ENCODE assay signal across 14 cellular contexts in genomic region chr1:210262897-210263272, GRCh38. TPM values are rescaled to one million over a fixed set of nuclear protein-coding genes. Genes with fewer than 3 reads are reported as not detected.
A peak's percentile ranks its signal among the peaks of the same experiment; 100 is the strongest.
DNase-seq lines count a peak whose midpoint lies in the region; ATAC-seq, FAIRE-seq and TF ChIP-seq lines count a peak whose summit lies in the region.
"Had no signal": no experiment of that assay in that cellular context is flagged by ENCODE, and none has a peak within 500 bp of the region (broad histone marks: within the 10 kb centered on the region; RNA-seq: fewer than 3 reads in every experiment).

No MANE protein-coding gene starts in this region.

- peak overlapping the region; percentile 39 for H2AFZ ChIP-seq in endothelial cell of umbilical vein (ENCODE audit: low read depth, low read length)
- H2AFZ ChIP-seq in hepatocyte: no peak overlapping the region
- H2AFZ ChIP-seq: PC-9 had no signal

- 82% methylated on average over 4 of the region's 4 CpGs for WGBS in hepatocyte (ENCODE audit: low lambda C conversion rate, missing lambda C conversion rate)
- 38% methylated on average over 4 of the region's 4 CpGs for WGBS in suprapubic skin

- H3K27ac ChIP-seq in endothelial cell of umbilical vein (ENCODE audit: insufficient read depth, low read depth, low read length): no peak overlapping the region
- H3K27ac ChIP-seq in hepatocyte: peak overlapping the region; percentile 90
- H3K27ac ChIP-seq in suprapubic skin: peak overlapping the region; percentile 61
- no peak overlapping the region for H3K27ac ChIP-seq in kidney (ENCODE audit: low read depth in 2 of 2, low read length in 2 of 2)
- H3K27ac ChIP-seq: PC-9 had no signal

- no peaks in the 10 kb centered on the region for H3K9me3 Mint-ChIP-seq in activated naive CD4-positive, alpha-beta T cell treated with anti-CD3 and anti-CD28 coated beads, Interleukin-2, amount 50 U/mL, for 72 hours

- peaks cover 12 to 21% of the 10 kb centered on the region in 2 experiments for H3K27me3 ChIP-seq in endothelial cell of umbilical vein (ENCODE audit: control insufficient read depth in 2 of 2, insufficient read depth in 2 of 2, low read length in 2 of 2)
- no peaks in the 10 kb centered on the region for H3K27me3 ChIP-seq in hepatocyte
- peaks cover 4% of the 10 kb centered on the region for H3K27me3 ChIP-seq in suprapubic skin
- H3K27me3 ChIP-seq: BE2C had no signal

- H3K9me3 ChIP-seq in endothelial cell of umbilical vein (replicated peaks; ENCODE audit: control insufficient read depth, insufficient read depth, low read length) (no peaks in the 10 kb centered on the region), hepatocyte (ENCODE audit: low read depth) (no peaks in the 10 kb centered on the region), suprapubic skin (no peaks in the 10 kb centered on the region), kidney (ENCODE audit: control insufficient read depth in 1 of 2, low read length in 2 of 2) (no peaks in the 10 kb centered on the region)
- H3K9me3 ChIP-seq: BE2C had no signal

- DNase-seq in GM03348 (ENCODE audit: low spot score) (peak; percentile 24), endothelial cell of umbilical vein (ENCODE audit: low read depth, low spot score) (no peak), hepatocyte (ENCODE audit: low spot score) (no peak), suprapubic skin (ENCODE audit: low spot score in 2 of 2) (no peak), OCI-M1 (lab: John Stamatoyannopoulos, UW) (no peak), kidney (no peak)
- DNase-seq in activated naive CD4-positive, alpha-beta T cell treated with anti-CD3 and anti-CD28 coated beads, Interleukin-2, amount 50 U/mL, for 72 hours (ENCODE audit: low spot score in 2 of 2): no peak
- no peak for DNase-seq in activated CD4-positive, CD25-positive, alpha-beta regulatory T cell treated with anti-CD3 and anti-CD28 coated beads, Interleukin-2, amount 50 U/mL, for 72 hours
- DNase-seq: activated CD8-positive, alpha-beta T cell treated with anti-CD3 and anti-CD28 coated beads, Interleukin-2, amount 10 ng/mL, durations not matched to agents 7 days and 5 days; BE2C; NCI-H146; PC-9; SW 1271 had no signal

- POLR2A ChIA-PET in endothelial cell of umbilical vein (lab: Charles Lee): interaction anchor here (0.7 kb wide), 1 partner anchor 25 kb away, joined by 3 read pairs; no protein-coding TSS in a partner anchor

- H3K27ac Mint-ChIP-seq in activated naive CD4-positive, alpha-beta T cell treated with anti-CD3 and anti-CD28 coated beads, Interleukin-2, amount 50 U/mL, for 72 hours: no peak overlapping the region
- H3K27ac Mint-ChIP-seq: activated CD8-positive, alpha-beta T cell treated with anti-CD3 and anti-CD28 coated beads, Interleukin-2, amount 10 ng/mL, durations not matched to agents 7 days and 5 days had no signal

- CTCF ChIA-PET in endothelial cell of umbilical vein (lab: Charles Lee): interaction anchor here (0.6 to 1.5 kb wide), 4 partner anchors 11 to 29 kb away, joined by 3 to 12 read pairs (median 4); no protein-coding TSS in a partner anchor

- H3K36me3 ChIP-seq in endothelial cell of umbilical vein (ENCODE audit: control insufficient read depth in 2 of 2, extremely low read depth in 1 of 2, insufficient read depth in 2 of 2, low read length in 2 of 2) (no peaks in the 10 kb centered on the region), hepatocyte (replicated peaks; ENCODE audit: insufficient read depth, low read depth) (no peaks in the 10 kb centered on the region), suprapubic skin (no peaks in the 10 kb centered on the region), kidney (ENCODE audit: control insufficient read depth in 1 of 2, insufficient read depth in 2 of 2, low read length in 2 of 2) (no peaks in the 10 kb centered on the region)
- H3K36me3 ChIP-seq: BE2C had no signal

- TF ChIP-seq CTCF in endothelial cell of umbilical vein (IDR thresholded peaks at IDR 0.05; ENCODE audit: extremely low read depth in 1 of 2, insufficient read depth in 1 of 2, low read depth in 1 of 2, low read length in 2 of 2) (no peak), hepatocyte (IDR thresholded peaks at IDR 0.05; ENCODE audit: poor library complexity) (no peak), suprapubic skin (IDR thresholded peaks at IDR 0.05) (no peak), kidney (IDR thresholded peaks at IDR 0.05; ENCODE audit: borderline replicate concordance, extremely low read depth, insufficient read depth) (no peak)

- peaks cover 6% of the 10 kb centered on the region for H3K4me1 ChIP-seq in endothelial cell of umbilical vein (ENCODE audit: control insufficient read depth, extremely low read depth, insufficient read depth, low read length)
- H3K4me1 ChIP-seq in hepatocyte (ENCODE audit: insufficient read depth): peaks cover 9% of the 10 kb centered on the region
- H3K4me1 ChIP-seq in suprapubic skin: peaks cover 47% of the 10 kb centered on the region
- H3K4me1 ChIP-seq in kidney (ENCODE audit: control insufficient read depth in 1 of 2, insufficient read depth in 1 of 2, low read depth in 1 of 2, low read length in 2 of 2): peaks cover under 1 to 9% of the 10 kb centered on the region in 2 donors
- H3K4me1 ChIP-seq: BE2C had no signal

- H3K4me2 ChIP-seq in endothelial cell of umbilical vein (ENCODE audit: insufficient read depth, low read length): no peak overlapping the region
- no peak overlapping the region for H3K4me2 ChIP-seq in hepatocyte
- H3K4me2 ChIP-seq: PC-9 had no signal

- no peaks in the 10 kb centered on the region for H3K9me2 ChIP-seq in hepatocyte (replicated peaks; ENCODE audit: insufficient read depth)

- H3K79me2 ChIP-seq in endothelial cell of umbilical vein (ENCODE audit: control insufficient read depth, insufficient read depth, low read length) (no peaks in the 10 kb centered on the region), hepatocyte (no peaks in the 10 kb centered on the region)

- H3K9ac ChIP-seq in endothelial cell of umbilical vein (replicated peaks; ENCODE audit: extremely low read depth, insufficient read depth, low read length): no peak overlapping the region
- no peak overlapping the region for H3K9ac ChIP-seq in kidney (ENCODE audit: low read length in 2 of 2)

- H3K36me3 Mint-ChIP-seq in activated naive CD4-positive, alpha-beta T cell treated with anti-CD3 and anti-CD28 coated beads, Interleukin-2, amount 50 U/mL, for 72 hours: no peaks in the 10 kb centered on the region

- BruUV-seq in endothelial cell of umbilical vein (replicated peaks; lab: Mats Ljungman, UMichigan): no TSS peak

- no peak for TF ChIP-seq POLR2A in endothelial cell of umbilical vein (IDR thresholded peaks at IDR 0.05; ENCODE audit: low read depth, low read length)
- TF ChIP-seq POLR2A in suprapubic skin (IDR thresholded peaks at IDR 0.05): no peak

- H3K4me3 ChIP-seq in endothelial cell of umbilical vein (replicated peaks in 1 of 3; ENCODE audit: insufficient read depth in 1 of 3, low read depth in 1 of 3, low read length in 3 of 3) (no peak overlapping the region), hepatocyte (no peak overlapping the region), suprapubic skin (no peak overlapping the region), kidney (ENCODE audit: low read length in 2 of 2) (no peak overlapping the region)
- H3K4me3 ChIP-seq: PC-9 had no signal

- no peak for TF ChIP-seq EP300 in suprapubic skin (IDR thresholded peaks at IDR 0.05)

- dilution Hi-C loops in endothelial cell of umbilical vein (cut with MboI; ENCODE audit: extremely low pct_ligation_motif_present, low sequenced_read_pairs): no loop called here

- no peaks in the 10 kb centered on the region for H4K20me1 ChIP-seq in endothelial cell of umbilical vein (replicated peaks; ENCODE audit: control insufficient read depth, extremely low read depth, insufficient read depth, low read length)
- no peaks in the 10 kb centered on the region for H4K20me1 ChIP-seq in hepatocyte (ENCODE audit: insufficient read depth, poor library complexity, severe bottlenecking)

- FAIRE-seq in endothelial cell of umbilical vein (lab: Jason Lieb, UNC): no peak
- FAIRE-seq in kidney (lab: Jason Lieb, UNC): no peak
- FAIRE-seq: frontal cortex had no signal

- no peaks in the 10 kb centered on the region for H3K9me1 ChIP-seq in endothelial cell of umbilical vein (replicated peaks; ENCODE audit: control insufficient read depth, extremely low read depth, insufficient read depth, low read length)

- no peak for ATAC-seq in activated naive CD4-positive, alpha-beta T cell treated with anti-CD3 and anti-CD28 coated beads, Interleukin-2, amount 50 U/mL, for 72 hours
- ATAC-seq: activated CD8-positive, alpha-beta T cell treated with anti-CD3 and anti-CD28 coated beads, Interleukin-2, amount 10 ng/mL, durations not matched to agents 7 days and 5 days had no signal

- intact Hi-C loops in endothelial cell of umbilical vein (cut with micrococcal nuclease) (no loop called here), kidney (cut with DNase I) (no loop called here)

TF ChIP-seq in endothelial cell of umbilical vein, 7 proteins besides CTCF, POLR2A, EP300 and RAD21 (continues in another document):
- TF ChIP-seq JUN (IDR thresholded peaks at IDR 0.05; ENCODE audit: borderline replicate concordance, insufficient read depth, insufficient read length, low read depth): no peak
- TF ChIP-seq MAX (IDR thresholded peaks at IDR 0.05; ENCODE audit: insufficient read depth, insufficient read length): no peak
- no peak for TF ChIP-seq MYC (IDR thresholded peaks at IDR 0.05; ENCODE audit: low read depth, low read length)
- TF ChIP-seq GATA2 (IDR thresholded peaks at IDR 0.05; ENCODE audit: insufficient read depth, insufficient read length, low read depth, low read length): no peak
- TF ChIP-seq FOS (IDR thresholded peaks at IDR 0.05; ENCODE audit: borderline replicate concordance, insufficient read depth, low read length): no peak
- no peak for TF ChIP-seq EZH2 (IDR thresholded peaks at IDR 0.05; ENCODE audit: borderline replicate concordance, low read depth, low read length, severe bottlenecking)

RNA-seq across cellular contexts. Expression of gene SERTAD4, which starts 30.3 kb away (rescaled TPM):
- total RNA-seq in endothelial cell of umbilical vein (11.3 and 11.9 TPM in 2 replicates), hepatocyte (2.6 and 3.0 TPM in 2 replicates), suprapubic skin (10 to 100 TPM in 3 of 4 donors, 1 to 10 TPM in 1; 8.5 to 24.1 (median 16.8) TPM), kidney (9.2 TPM)
- polyA plus RNA-seq in endothelial cell of umbilical vein (3.5 and 4.0 TPM in 2 replicates), hepatocyte (2.8 and 4.7 TPM in 2 replicates), kidney (ENCODE audit: insufficient read depth, low read depth, low replicate concordance) (0.92 TPM)
- 6.1 and 6.5 TPM in 2 replicates for polyA plus RNA-seq in endothelial cell of umbilical vein (2011; cell fraction: cytosol; rRNA removed)
- polyA plus RNA-seq in endothelial cell of umbilical vein (2011; cell fraction: nucleus; rRNA removed): 9.8 and 12.5 TPM in 2 replicates
- polyA plus RNA-seq in endothelial cell of umbilical vein (2012): 1.7 and 2.3 TPM in 2 replicates
- polyA minus RNA-seq in endothelial cell of umbilical vein: 4.6 and 8.0 TPM in 2 replicates
- polyA minus RNA-seq in endothelial cell of umbilical vein (2011; cell fraction: cytosol; rRNA and poly(A)+ RNA removed): not detected
- polyA minus RNA-seq in endothelial cell of umbilical vein (2011; cell fraction: nucleus; rRNA and poly(A)+ RNA removed): 5.9 and 8.8 TPM in 2 replicates
- not detected for total RNA-seq in activated naive CD4-positive, alpha-beta T cell treated with anti-CD3 and anti-CD28 coated beads, Interleukin-2, amount 50 U/mL, for 72 hours
- total RNA-seq: activated CD8-positive, alpha-beta T cell treated with anti-CD3 and anti-CD28 coated beads, Interleukin-2, amount 10 ng/mL, durations not matched to agents 7 days and 5 days had no signal

Comparison
In these comparisons a context has a peak if more than half of its experiments do, and no peak if none do; other contexts are left out.
1. H3K27ac ChIP-seq: peak in hepatocyte (single experiment) and suprapubic skin (single experiment); none in endothelial cell of umbilical vein (single experiment) and kidney (0 of 2).